19 cellular contexts compared by ENCODE assay signal in the genomic region with DNA sequence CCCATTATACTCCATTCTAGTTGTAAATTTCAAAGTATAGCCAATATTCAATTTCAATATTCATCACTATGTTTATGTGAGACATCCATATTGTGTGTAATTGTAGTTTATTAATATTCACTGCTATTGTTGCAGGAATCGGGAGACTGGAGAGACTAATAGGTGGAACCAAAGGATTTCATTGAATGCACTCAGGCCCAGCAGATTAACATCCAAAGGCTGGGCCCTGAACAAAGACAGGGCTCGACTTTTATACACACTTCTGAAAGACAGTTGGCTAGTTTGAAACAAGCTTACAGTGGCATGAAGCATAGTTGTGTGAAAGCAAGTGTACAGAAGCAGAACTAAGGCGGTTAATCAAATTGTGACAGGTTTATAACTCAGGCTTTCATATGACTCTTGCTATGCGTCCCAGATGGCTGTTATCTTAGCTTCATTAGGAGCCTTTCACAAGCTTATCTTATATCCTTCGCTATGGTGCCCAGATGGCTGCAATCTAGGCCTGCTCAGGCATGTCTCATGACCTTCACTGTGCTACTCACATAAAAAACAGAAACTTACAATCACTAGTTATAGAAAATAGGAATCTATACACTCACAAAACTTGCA.
"Had no signal": no experiment of that assay in that cellular context is flagged by ENCODE, and none has a peak within 500 bp of the region (broad histone marks: within the 10 kb centered on the region; RNA-seq: fewer than 3 reads in every experiment).

No MANE protein-coding gene starts in this region.

- H3K4me1 Mint-ChIP-seq: naive thymus-derived CD8-positive, alpha-beta T cell; neural crest cell; stimulated activated naive B cell treated with anti-CD40 and anti-IgM and Interleukin-4, amounts not matched to agents 10 μg/mL and 1 μg/mL and 100 μg/mL, for 72 hours; stimulated activated naive CD8-positive, alpha-beta T cell treated with anti-CD3 and anti-CD28 coated beads, Interleukin-15, amount 100 ng/mL, for 72 hours had no signal

- H3K27me3 Mint-ChIP-seq: naive thymus-derived CD8-positive, alpha-beta T cell; stimulated activated naive B cell treated with anti-CD40 and anti-IgM and Interleukin-4, amounts not matched to agents 10 μg/mL and 1 μg/mL and 100 μg/mL, for 72 hours; stimulated activated naive CD8-positive, alpha-beta T cell treated with anti-CD3 and anti-CD28 coated beads, Interleukin-15, amount 100 ng/mL, for 72 hours had no signal

- H3K36me3 ChIP-seq: esophagus squamous epithelium, gastroesophageal sphincter, spleen, tibial nerve had no signal

- H3K27ac Mint-ChIP-seq: naive thymus-derived CD8-positive, alpha-beta T cell; stimulated activated naive B cell treated with anti-CD40 and anti-IgM and Interleukin-4, amounts not matched to agents 10 μg/mL and 1 μg/mL and 100 μg/mL, for 72 hours; stimulated activated naive CD8-positive, alpha-beta T cell treated with anti-CD3 and anti-CD28 coated beads, Interleukin-15, amount 100 ng/mL, for 72 hours had no signal

- DNase-seq: effector memory CD4-positive, alpha-beta T cell; esophagus squamous epithelium; foreskin fibroblast; glutamatergic neuron; islet precursor cell; mammary epithelial cell; mucosa of descending colon; naive thymus-derived CD8-positive, alpha-beta T cell; posterior cingulate gyrus; spleen; stimulated activated CD4-positive, alpha-beta T cell treated with anti-CD3 and anti-CD28 coated beads, Interleukin-15, amount 100 ng/mL, for 24 hours; stimulated activated CD4-positive, alpha-beta T cell treated with anti-CD3 and anti-CD28 coated beads, Interleukin-1b, Interleukin-23, amount 100 ng/mL, for 48 hours; stimulated activated CD4-positive, alpha-beta T cell treated with anti-CD3 and anti-CD28 coated beads, Interleukin-4, amount 100 ng/mL, for 24 hours; stimulated activated naive B cell treated with anti-CD40 and anti-IgM and Interleukin-4, amounts not matched to agents 10 μg/mL and 1 μg/mL and 100 μg/mL, for 72 hours; stimulated activated naive CD8-positive, alpha-beta T cell treated with anti-CD3 and anti-CD28 coated beads, Interleukin-15, amount 100 ng/mL, for 72 hours; testis had no signal

- H3K4me1 ChIP-seq: esophagus squamous epithelium, gastroesophageal sphincter, spleen, testis, tibial nerve had no signal

- H3K36me3 Mint-ChIP-seq: stimulated activated naive B cell treated with anti-CD40 and anti-IgM and Interleukin-4, amounts not matched to agents 10 μg/mL and 1 μg/mL and 100 μg/mL, for 72 hours had no signal

- H3K4me3 ChIP-seq: esophagus squamous epithelium, gastroesophageal sphincter, mucosa of descending colon, spleen, testis, tibial nerve had no signal

- H3K27ac ChIP-seq: esophagus squamous epithelium, gastroesophageal sphincter, spleen, testis, tibial nerve had no signal

- H3K9me3 ChIP-seq: testis had no signal

- H3K4me3 Mint-ChIP-seq: naive thymus-derived CD8-positive, alpha-beta T cell; neural crest cell; stimulated activated naive B cell treated with anti-CD40 and anti-IgM and Interleukin-4, amounts not matched to agents 10 μg/mL and 1 μg/mL and 100 μg/mL, for 72 hours; stimulated activated naive CD8-positive, alpha-beta T cell treated with anti-CD3 and anti-CD28 coated beads, Interleukin-15, amount 100 ng/mL, for 72 hours had no signal
